ENCODE assay signal across 1 cellular context in genomic region chr18:57433492-57434176, GRCh38.
TF ChIP-seq lines count a peak whose summit lies in the region.

No MANE protein-coding gene starts in this region.

TF ChIP-seq in SK-N-SH, 30 proteins besides CTCF, POLR2A, EP300 and RAD21 (continued from another document):
- TF ChIP-seq FOXJ3 (CRISPR knock-in tag; IDR thresholded peaks at IDR 0.05) (no peak), PBX3 (IDR thresholded peaks at IDR 0.05) (no peak), JUND (IDR thresholded peaks at IDR 0.05) (no peak), POLR2AphosphoS5 (IDR thresholded peaks at IDR 0.05; ENCODE audit: low read depth, low read length) (no peak)
- TF ChIP-seq, protein P1, sequence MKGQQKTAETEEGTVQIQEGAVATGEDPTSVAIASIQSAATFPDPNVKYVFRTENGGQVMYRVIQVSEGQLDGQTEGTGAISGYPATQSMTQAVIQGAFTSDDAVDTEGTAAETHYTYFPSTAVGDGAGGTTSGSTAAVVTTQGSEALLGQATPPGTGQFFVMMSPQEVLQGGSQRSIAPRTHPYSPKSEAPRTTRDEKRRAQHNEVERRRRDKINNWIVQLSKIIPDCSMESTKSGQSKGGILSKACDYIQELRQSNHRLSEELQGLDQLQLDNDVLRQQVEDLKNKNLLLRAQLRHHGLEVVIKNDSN (IDR thresholded peaks at IDR 0.05; ENCODE audit: borderline replicate concordance, low read depth): no peak
- TF ChIP-seq, protein P2, sequence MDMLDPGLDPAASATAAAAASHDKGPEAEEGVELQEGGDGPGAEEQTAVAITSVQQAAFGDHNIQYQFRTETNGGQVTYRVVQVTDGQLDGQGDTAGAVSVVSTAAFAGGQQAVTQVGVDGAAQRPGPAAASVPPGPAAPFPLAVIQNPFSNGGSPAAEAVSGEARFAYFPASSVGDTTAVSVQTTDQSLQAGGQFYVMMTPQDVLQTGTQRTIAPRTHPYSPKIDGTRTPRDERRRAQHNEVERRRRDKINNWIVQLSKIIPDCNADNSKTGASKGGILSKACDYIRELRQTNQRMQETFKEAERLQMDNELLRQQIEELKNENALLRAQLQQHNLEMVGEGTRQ (IDR thresholded peaks at IDR 0.05; ENCODE audit: borderline replicate concordance, low read depth, low read length): no peak
TF ChIP-seq in SK-N-SH: peak in this region for 0.
